Comparison of ENCODE assay signal across 22 cellular contexts in genomic region chr17:11308550-11308949, GRCh38.
DNase-seq lines count a peak whose midpoint lies in the region; ATAC-seq, FAIRE-seq and TF ChIP-seq lines count a peak whose summit lies in the region.
"Had no signal": no experiment of that assay in that cellular context is flagged by ENCODE, and none has a peak within 500 bp of the region (broad histone marks: within the 10 kb centered on the region; RNA-seq: fewer than 3 reads in every experiment).

No MANE protein-coding gene starts in this region.

- POLR2A ChIA-PET in WTC11 (lab: Charles Lee), result no interaction called here

- H3K27me3 Mint-ChIP-seq in WTC11 (ENCODE audit: low read depth) (peaks cover 14% of the 10 kb centered on the region), endodermal cell (ENCODE audit: insufficient read depth) (peaks cover 4% of the 10 kb centered on the region)
- H3K27me3 Mint-ChIP-seq: B cell; CD4-positive, CD25-positive, alpha-beta regulatory T cell had no signal

- H3K4me3 Mint-ChIP-seq in WTC11 (no peak overlapping the region), endodermal cell (no peak overlapping the region)
- H3K4me3 Mint-ChIP-seq: B cell; CD4-positive, CD25-positive, alpha-beta regulatory T cell; CD8-positive, alpha-beta memory T cell had no signal

- H3K27ac ChIP-seq in endodermal cell (ENCODE audit: low read depth, low read length) (no peak overlapping the region), kidney (ENCODE audit: low read depth in 2 of 2, low read length in 2 of 2) (no peak overlapping the region), uterus (no peak overlapping the region)
- H3K27ac ChIP-seq: BLaER1 treated with 17β-estradiol and CSF1 and Interleukin-3, amounts not matched to agents 10 nM and 100 nM; HL-60 had no signal

- no peak for TF ChIP-seq POLR2A in uterus (IDR thresholded peaks at IDR 0.05)

- H3K4me1 Mint-ChIP-seq in WTC11, result 0 out of 2 replicates have a peak, but pooled peaks cover 4% of the 10 kb centered on the region
- no peaks in the 10 kb centered on the region for H3K4me1 Mint-ChIP-seq in endodermal cell
- H3K4me1 Mint-ChIP-seq: B cell; CD4-positive, CD25-positive, alpha-beta regulatory T cell; CD8-positive, alpha-beta memory T cell had no signal

- 75 to 82% methylated on average over 4 to 7 of the region's 7 CpGs for WGBS in endodermal cell (ENCODE audit: insufficient coverage in 1 of 2, insufficient read length in 1 of 2), 2 experiments

- no peak for TF ChIP-seq CTCF in WTC11 (IDR thresholded peaks at IDR 0.05)
- TF ChIP-seq CTCF in endodermal cell (conservative IDR thresholded peaks at IDR 0.05), result no peak
- TF ChIP-seq CTCF in kidney (IDR thresholded peaks at IDR 0.05; ENCODE audit: borderline replicate concordance, extremely low read depth, insufficient read depth), result no peak
- no peak for TF ChIP-seq CTCF in uterus (IDR thresholded peaks at IDR 0.05)

- intact Hi-C loops in kidney (cut with DNase I), result no loop called here
- intact Hi-C loops in sciatic nerve (cut with DNase I), result no loop called here
- intact Hi-C loops in uterus (cut with DNase I; ENCODE audit: low total_unique reads), result no loop called here

- H3K36me3 Mint-ChIP-seq in WTC11 (peaks cover 58% of the 10 kb centered on the region), endodermal cell (ENCODE audit: low read depth) (no peaks in the 10 kb centered on the region)
- H3K36me3 Mint-ChIP-seq: CD4-positive, CD25-positive, alpha-beta regulatory T cell; CD8-positive, alpha-beta memory T cell had no signal

- no peak overlapping the region for H3K9ac ChIP-seq in endodermal cell (ENCODE audit: extremely low read depth, low read length, poor library complexity, severe bottlenecking)
- no peak overlapping the region for H3K9ac ChIP-seq in kidney (ENCODE audit: low read length in 2 of 2)
- H3K9ac ChIP-seq: BLaER1 treated with 17β-estradiol and CSF1 and Interleukin-3, amounts not matched to agents 10 nM and 100 nM had no signal

- no peak overlapping the region for H3K27ac Mint-ChIP-seq in WTC11
- no peak overlapping the region for H3K27ac Mint-ChIP-seq in endodermal cell
- H3K27ac Mint-ChIP-seq: B cell; CD4-positive, CD25-positive, alpha-beta regulatory T cell; CD8-positive, alpha-beta memory T cell had no signal

- ATAC-seq in WTC11 (0 out of 2 replicates have a peak, but pooled peaks have one; percentile 32), sciatic nerve (peak; percentile 30), GM18502 (IDR thresholded peaks at IDR 0.05; ENCODE audit: poor library complexity, unreplicated experiment) (no peak), HG03135 (IDR thresholded peaks at IDR 0.05; ENCODE audit: unreplicated experiment) (no peak)

- no peaks in the 10 kb centered on the region for H3K4me1 ChIP-seq in endodermal cell (ENCODE audit: control insufficient read depth, insufficient read depth, low read length)
- no peaks in the 10 kb centered on the region for H3K4me1 ChIP-seq in kidney (ENCODE audit: control insufficient read depth in 1 of 2, insufficient read depth in 1 of 2, low read depth in 1 of 2, low read length in 2 of 2)
- no peaks in the 10 kb centered on the region for H3K4me1 ChIP-seq in uterus
- H3K4me1 ChIP-seq: BLaER1 treated with 17β-estradiol and CSF1 and Interleukin-3, amounts not matched to agents 10 nM and 100 nM; HAP-1 had no signal

- H3K36me3 ChIP-seq in endodermal cell (ENCODE audit: control insufficient read depth, insufficient read depth, low read length), result no peaks in the 10 kb centered on the region
- H3K36me3 ChIP-seq in kidney (ENCODE audit: control insufficient read depth in 1 of 2, insufficient read depth in 2 of 2, low read length in 2 of 2), result no peaks in the 10 kb centered on the region
- no peaks in the 10 kb centered on the region for H3K36me3 ChIP-seq in uterus
- H3K36me3 ChIP-seq: BLaER1 treated with 17β-estradiol and CSF1 and Interleukin-3, amounts not matched to agents 10 nM and 100 nM; HAP-1 had no signal

- H3K4me3 ChIP-seq in endodermal cell (ENCODE audit: low read length), result no peak overlapping the region
- H3K4me3 ChIP-seq in kidney (ENCODE audit: low read length in 2 of 2), result peak overlapping the region; percentile 16 to 25
- H3K4me3 ChIP-seq in uterus, result no peak overlapping the region
- H3K4me3 ChIP-seq: BLaER1 treated with 17β-estradiol and CSF1 and Interleukin-3, amounts not matched to agents 10 nM and 100 nM; HAP-1 had no signal

- H3K9me3 ChIP-seq in endodermal cell (ENCODE audit: control insufficient read depth, low read length) (no peaks in the 10 kb centered on the region), kidney (ENCODE audit: control insufficient read depth in 1 of 2, low read length in 2 of 2) (no peaks in the 10 kb centered on the region), uterus (no peaks in the 10 kb centered on the region)
- H3K9me3 ChIP-seq: BLaER1 treated with 17β-estradiol and CSF1 and Interleukin-3, amounts not matched to agents 10 nM and 100 nM; HAP-1 had no signal

- peaks cover 74% of the 10 kb centered on the region for H3K9me3 Mint-ChIP-seq in WTC11
- H3K9me3 Mint-ChIP-seq in endodermal cell, result no peaks in the 10 kb centered on the region

- DNase-seq in WTC11 (ENCODE audit: low spot score) (no peak), endodermal cell (peak; percentile 57), kidney (no peak), sciatic nerve (ENCODE audit: low spot score) (no peak), uterus (no peak)
- DNase-seq: CD4-positive, CD25-positive, alpha-beta regulatory T cell; CD8-positive, alpha-beta memory T cell; COR-L47; DMS 273 treated with DMSO at 0.1 percent for 48 hours; DMS53; DND-41; EL; GOT3 had no signal

- no peak for FAIRE-seq in kidney (lab: Jason Lieb, UNC)
- FAIRE-seq: G401.6, GM12891, GM18507 had no signal

- H3K27me3 ChIP-seq in endodermal cell (ENCODE audit: control insufficient read depth, insufficient read depth, low read length, poor library complexity, severe bottlenecking) (no peaks in the 10 kb centered on the region), uterus (no peaks in the 10 kb centered on the region)
- H3K27me3 ChIP-seq: BLaER1 treated with 17β-estradiol and CSF1 and Interleukin-3, amounts not matched to agents 10 nM and 100 nM had no signal

- CTCF ChIA-PET in WTC11 (lab: Charles Lee), result interaction anchor here (0.9 kb wide), 1 partner anchor 336 kb away, joined by 3 read pairs; no protein-coding TSS in a partner anchor

TF ChIP-seq in WTC11, 78 proteins besides CTCF, POLR2A, EP300 and RAD21:
- TF ChIP-seq CREB1 (CRISPR knock-in tag; IDR thresholded peaks at IDR 0.05) (no peak), ZMAT4 (CRISPR knock-in tag; IDR thresholded peaks at IDR 0.05) (no peak), ATF3 (CRISPR knock-in tag; conservative IDR thresholded peaks at IDR 0.05) (no peak), FOXP1 (CRISPR knock-in tag; IDR thresholded peaks at IDR 0.05; ENCODE audit: borderline replicate concordance) (no peak), PRRX2 (CRISPR knock-in tag; IDR thresholded peaks at IDR 0.05) (no peak), GRHL2 (CRISPR knock-in tag; IDR thresholded peaks at IDR 0.05; ENCODE audit: insufficient replicate concordance, severe bottlenecking) (no peak), CDX4 (CRISPR knock-in tag; IDR thresholded peaks at IDR 0.05; ENCODE audit: borderline replicate concordance) (no peak), FOXP4 (CRISPR knock-in tag; IDR thresholded peaks at IDR 0.05) (no peak), ZNF425 (CRISPR knock-in tag; conservative IDR thresholded peaks at IDR 0.05) (no peak)

Comparison
In these comparisons a context has a peak if more than half of its experiments do, and no peak if none do; other contexts are left out.
1. ATAC-seq: peak in WTC11 (single experiment) and sciatic nerve (single experiment); none in GM18502 (single experiment) and HG03135 (single experiment).
2. H3K4me3 ChIP-seq: peak in kidney (2 of 2); none in endodermal cell (single experiment) and uterus (0 of 2).